Comparison of ENCODE assay signal across 15 cellular contexts in the genomic region with DNA sequence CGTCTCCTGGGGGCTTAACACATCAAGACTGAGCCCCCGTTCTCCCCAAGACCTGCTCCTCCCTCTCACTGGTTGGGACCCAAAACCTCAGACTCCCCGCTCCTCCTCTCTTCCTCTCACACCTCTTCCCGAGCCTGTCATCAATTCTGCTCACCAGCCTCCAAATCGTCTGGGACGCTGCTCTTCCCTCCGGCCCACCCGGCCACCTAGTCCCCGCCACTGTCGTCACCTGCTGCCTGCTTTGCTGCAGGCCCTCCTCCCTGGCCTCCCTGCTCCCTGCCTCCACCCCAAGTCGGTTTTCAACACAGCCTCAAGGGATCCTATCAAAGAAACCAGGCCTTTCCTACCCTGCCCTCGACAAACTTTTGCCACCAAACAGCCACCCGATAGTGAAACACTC. TPM values are rescaled to one million over a fixed set of nuclear protein-coding genes. Genes with fewer than 3 reads are reported as not detected.
DNase-seq lines count a peak whose midpoint lies in the region; ATAC-seq and TF ChIP-seq lines count a peak whose summit lies in the region.
"Had no signal": no experiment of that assay in that cellular context is flagged by ENCODE, and none has a peak within 500 bp of the region (broad histone marks: within the 10 kb centered on the region; RNA-seq: fewer than 3 reads in every experiment).

No MANE protein-coding gene starts in this region.

- no peak for DNase-seq in activated CD4-positive, alpha-beta T cell treated with anti-CD3 and anti-CD28 coated beads, Interleukin-2, amount 10 ng/mL, durations not matched to agents 24 days and 14 days
- no peak for DNase-seq in activated CD4-positive, alpha-beta T cell treated with anti-CD3 and anti-CD28 coated beads, Interleukin-2, amount 50 U/mL, for 1 hour
- DNase-seq in activated naive CD8-positive, alpha-beta T cell treated with anti-CD3 and anti-CD28 coated beads, Interleukin-2, amount 10 ng/mL, durations not matched to agents 7 days and 5 days = no peak
- DNase-seq in left colon (no peak), dorsolateral prefrontal cortex (no peak), NCI-H1417 (lab: John Stamatoyannopoulos, UW) (no peak)
- DNase-seq: activated gamma-delta T cell treated with Interleukin-2 at 50 U/mL for 16 hours, NCI-H146, SIG-M5, trophoblast cell had no signal

- peaks cover 49% of the 10 kb centered on the region for H3K36me3 Mint-ChIP-seq in activated CD4-positive, alpha-beta T cell treated with anti-CD3 and anti-CD28 coated beads, Interleukin-2, amount 10 ng/mL, durations not matched to agents 24 days and 14 days (ENCODE audit: low read depth)
- peaks cover 2% of the 10 kb centered on the region for H3K36me3 Mint-ChIP-seq in IgD-negative memory B cell
- H3K36me3 Mint-ChIP-seq in activated naive CD8-positive, alpha-beta T cell treated with anti-CD3 and anti-CD28 coated beads, Interleukin-2, amount 10 ng/mL, durations not matched to agents 7 days and 5 days = peaks cover 26% of the 10 kb centered on the region

- no peaks in the 10 kb centered on the region for H3K9me3 ChIP-seq in neutrophil
- H3K9me3 ChIP-seq: A549 had no signal

- peaks cover 38% of the 10 kb centered on the region for H3K4me1 Mint-ChIP-seq in activated CD4-positive, alpha-beta T cell treated with anti-CD3 and anti-CD28 coated beads, Interleukin-2, amount 10 ng/mL, durations not matched to agents 24 days and 14 days
- H3K4me1 Mint-ChIP-seq in IgD-negative memory B cell = peaks cover 29 to 36% (median 31%) of the 10 kb centered on the region in 3 donors
- peaks cover 43% of the 10 kb centered on the region for H3K4me1 Mint-ChIP-seq in activated naive CD8-positive, alpha-beta T cell treated with anti-CD3 and anti-CD28 coated beads, Interleukin-2, amount 10 ng/mL, durations not matched to agents 7 days and 5 days

- peaks cover 32 to 41% of the 10 kb centered on the region in 2 experiments for H3K4me1 ChIP-seq in neutrophil (ENCODE audit: control insufficient read depth in 1 of 2, insufficient read depth in 1 of 2, low read depth in 1 of 2, low read length in 1 of 2)

- intact Hi-C loops in activated CD4-positive, alpha-beta T cell treated with anti-CD3 and anti-CD28 coated beads, Interleukin-2, amount 10 ng/mL, durations not matched to agents 24 days and 14 days (cut with micrococcal nuclease) = no loop called here
- intact Hi-C loops in left colon (cut with DNase I, micrococcal nuclease) = no loop called here
- intact Hi-C loops in dorsolateral prefrontal cortex (cut with DNase I) = no loop called here

- TF ChIP-seq CTCF in neutrophil (IDR thresholded peaks at IDR 0.05) (no peak), dorsolateral prefrontal cortex (IDR thresholded peaks at IDR 0.05 in 54 of 56, conservative IDR thresholded peaks at IDR 0.05 in 2 of 56; ENCODE audit: low read depth in 1 of 56, partially characterized antibody in 56 of 56) (no peak)

- H3K36me3 ChIP-seq in neutrophil = peaks cover 26% of the 10 kb centered on the region

- H3K27me3 Mint-ChIP-seq in activated CD4-positive, alpha-beta T cell treated with anti-CD3 and anti-CD28 coated beads, Interleukin-2, amount 10 ng/mL, durations not matched to agents 24 days and 14 days = no peaks in the 10 kb centered on the region
- H3K27me3 Mint-ChIP-seq in IgD-negative memory B cell = no peaks in the 10 kb centered on the region
- H3K27me3 Mint-ChIP-seq in activated naive CD8-positive, alpha-beta T cell treated with anti-CD3 and anti-CD28 coated beads, Interleukin-2, amount 10 ng/mL, durations not matched to agents 7 days and 5 days = no peaks in the 10 kb centered on the region

- POLR2A ChIA-PET in activated naive CD8-positive, alpha-beta T cell treated with anti-CD3 and anti-CD28 coated beads, Interleukin-2, amount 10 ng/mL, durations not matched to agents 7 days and 5 days (lab: Charles Lee) = interaction anchor here (0.6 kb wide), 1 partner anchor 46 kb away, joined by 3 read pairs; no protein-coding TSS in a partner anchor

- H3K4me3 Mint-ChIP-seq in activated CD4-positive, alpha-beta T cell treated with anti-CD3 and anti-CD28 coated beads, Interleukin-2, amount 10 ng/mL, durations not matched to agents 24 days and 14 days = peak overlapping the region; percentile 94
- H3K4me3 Mint-ChIP-seq in IgD-negative memory B cell = peak overlapping the region; percentile 91 to 100 (median 94)
- H3K4me3 Mint-ChIP-seq in activated naive CD8-positive, alpha-beta T cell treated with anti-CD3 and anti-CD28 coated beads, Interleukin-2, amount 10 ng/mL, durations not matched to agents 7 days and 5 days = peak overlapping the region; percentile 90

- no peaks in the 10 kb centered on the region for H3K9me3 Mint-ChIP-seq in activated CD4-positive, alpha-beta T cell treated with anti-CD3 and anti-CD28 coated beads, Interleukin-2, amount 10 ng/mL, durations not matched to agents 24 days and 14 days
- H3K9me3 Mint-ChIP-seq in IgD-negative memory B cell = no peaks in the 10 kb centered on the region
- no peaks in the 10 kb centered on the region for H3K9me3 Mint-ChIP-seq in activated naive CD8-positive, alpha-beta T cell treated with anti-CD3 and anti-CD28 coated beads, Interleukin-2, amount 10 ng/mL, durations not matched to agents 7 days and 5 days

- H3K27me3 ChIP-seq in neutrophil (no peaks in the 10 kb centered on the region), dorsolateral prefrontal cortex (peaks cover 0 to 16% (median 0%) of the 10 kb centered on the region in 45 donors)

- H3K4me3 ChIP-seq in neutrophil (ENCODE audit: low read depth in 1 of 2, low read length in 1 of 2) (no peak overlapping the region), dorsolateral prefrontal cortex (peak overlapping the region in 1 of 59 donors; percentile 51)
- H3K4me3 ChIP-seq: A549 had no signal

- H3K27ac ChIP-seq in neutrophil (peak overlapping the region; percentile 96), dorsolateral prefrontal cortex (peak overlapping the region in 2 of 59 donors; percentile 72 to 74)
- H3K27ac ChIP-seq: VCaP had no signal

- ATAC-seq in activated naive CD8-positive, alpha-beta T cell treated with anti-CD3 and anti-CD28 coated beads, Interleukin-2, amount 10 ng/mL, durations not matched to agents 7 days and 5 days (ENCODE audit: low read depth) = no peak
- ATAC-seq in left colon = no peak
- ATAC-seq: A549 had no signal

- peak overlapping the region; percentile 95 for H3K27ac Mint-ChIP-seq in activated CD4-positive, alpha-beta T cell treated with anti-CD3 and anti-CD28 coated beads, Interleukin-2, amount 10 ng/mL, durations not matched to agents 24 days and 14 days
- peak overlapping the region; percentile 33 to 100 (median 99) for H3K27ac Mint-ChIP-seq in IgD-negative memory B cell
- H3K27ac Mint-ChIP-seq in activated naive CD8-positive, alpha-beta T cell treated with anti-CD3 and anti-CD28 coated beads, Interleukin-2, amount 10 ng/mL, durations not matched to agents 7 days and 5 days = peak overlapping the region; percentile 89

RNA-seq across cellular contexts. Expression of a gene that starts 3.1 kb away (rescaled TPM):
- total RNA-seq in activated CD4-positive, alpha-beta T cell treated with anti-CD3 and anti-CD28 coated beads, Interleukin-2, amount 10 ng/mL, durations not matched to agents 24 days and 14 days = 207 and 231 TPM in 2 replicates
- polyA plus RNA-seq in IgD-negative memory B cell = 212 TPM
- 100 to 1,000 TPM; 207 to 211 TPM for total RNA-seq in activated naive CD8-positive, alpha-beta T cell treated with anti-CD3 and anti-CD28 coated beads, Interleukin-2, amount 10 ng/mL, durations not matched to agents 7 days and 5 days
- total RNA-seq in left colon (10 to 100 TPM; 10.4 to 11.2 TPM), dorsolateral prefrontal cortex (10 to 100 TPM in 24 of 120 experiments, 1 to 10 TPM in 96; 1.9 to 15.8 (median 7.0) TPM)
- total RNA-seq: fibroblast of lung had no signal

RNA-seq across cellular contexts. Expression of a gene that starts 36.2 kb away (rescaled TPM):
- total RNA-seq in activated CD4-positive, alpha-beta T cell treated with anti-CD3 and anti-CD28 coated beads, Interleukin-2, amount 10 ng/mL, durations not matched to agents 24 days and 14 days = not detected in 2 replicates
- not detected for polyA plus RNA-seq in IgD-negative memory B cell
- under 1 TPM; 0.30 to 0.31 TPM for total RNA-seq in activated naive CD8-positive, alpha-beta T cell treated with anti-CD3 and anti-CD28 coated beads, Interleukin-2, amount 10 ng/mL, durations not matched to agents 7 days and 5 days
- 10 to 100 TPM; 64.1 to 66.4 TPM for total RNA-seq in left colon
- 1 to 10 TPM; 1.0 to 7.3 (median 2.8) TPM for total RNA-seq in dorsolateral prefrontal cortex

RNA-seq across cellular contexts. Expression of a gene that starts 55.8 kb away (rescaled TPM):
- total RNA-seq in activated CD4-positive, alpha-beta T cell treated with anti-CD3 and anti-CD28 coated beads, Interleukin-2, amount 10 ng/mL, durations not matched to agents 24 days and 14 days = 0.07 and 0.09 TPM in 2 replicates
- not detected for polyA plus RNA-seq in IgD-negative memory B cell
- total RNA-seq in activated naive CD8-positive, alpha-beta T cell treated with anti-CD3 and anti-CD28 coated beads, Interleukin-2, amount 10 ng/mL, durations not matched to agents 7 days and 5 days = under 1 TPM; 0.26 to 0.47 TPM
- under 1 TPM in 1 of 2 donors, not detected in 1; 0.20 TPM for total RNA-seq in left colon
- 10 to 100 TPM; 22.8 to 99.1 (median 67.0) TPM for total RNA-seq in dorsolateral prefrontal cortex

Comparison
In these comparisons a context has a peak if more than half of its experiments do, and no peak if none do; other contexts are left out.
1. RNA of a gene that starts 3.1 kb away (total RNA-seq): 207 to 211 TPM in activated naive CD8-positive, alpha-beta T cell treated with anti-CD3 and anti-CD28 coated beads, Interleukin-2, amount 10 ng/mL, durations not matched to agents 7 days and 5 days and 207 to 231 TPM in activated CD4-positive, alpha-beta T cell treated with anti-CD3 and anti-CD28 coated beads, Interleukin-2, amount 10 ng/mL, durations not matched to agents 24 days and 14 days; 10.4 to 11.2 TPM in left colon and 1.9 to 15.8 TPM in dorsolateral prefrontal cortex; every median in the first group is over 10 times any median in the second.
2. RNA of a gene that starts 36.2 kb away (total RNA-seq): 64.1 to 66.4 TPM in left colon; 1.0 to 7.3 TPM in dorsolateral prefrontal cortex, 0.30 to 0.31 TPM in activated naive CD8-positive, alpha-beta T cell treated with anti-CD3 and anti-CD28 coated beads, Interleukin-2, amount 10 ng/mL, durations not matched to agents 7 days and 5 days and not detected in activated CD4-positive, alpha-beta T cell treated with anti-CD3 and anti-CD28 coated beads, Interleukin-2, amount 10 ng/mL, durations not matched to agents 24 days and 14 days; every median in the first group is over 4 times any median in the second.
3. RNA of a gene that starts 55.8 kb away (total RNA-seq): 22.8 to 99.1 TPM in dorsolateral prefrontal cortex; 0.26 to 0.47 TPM in activated naive CD8-positive, alpha-beta T cell treated with anti-CD3 and anti-CD28 coated beads, Interleukin-2, amount 10 ng/mL, durations not matched to agents 7 days and 5 days, 0.20 TPM in left colon and 0.07 to 0.09 TPM in activated CD4-positive, alpha-beta T cell treated with anti-CD3 and anti-CD28 coated beads, Interleukin-2, amount 10 ng/mL, durations not matched to agents 24 days and 14 days; every median in the first group is over 10 times any median in the second.
4. Peak in every context shown above with its lines, with median percentiles within 50 percentile points of each other: H3K27ac Mint-ChIP-seq and H3K4me3 Mint-ChIP-seq.